In the genomic region with DNA sequence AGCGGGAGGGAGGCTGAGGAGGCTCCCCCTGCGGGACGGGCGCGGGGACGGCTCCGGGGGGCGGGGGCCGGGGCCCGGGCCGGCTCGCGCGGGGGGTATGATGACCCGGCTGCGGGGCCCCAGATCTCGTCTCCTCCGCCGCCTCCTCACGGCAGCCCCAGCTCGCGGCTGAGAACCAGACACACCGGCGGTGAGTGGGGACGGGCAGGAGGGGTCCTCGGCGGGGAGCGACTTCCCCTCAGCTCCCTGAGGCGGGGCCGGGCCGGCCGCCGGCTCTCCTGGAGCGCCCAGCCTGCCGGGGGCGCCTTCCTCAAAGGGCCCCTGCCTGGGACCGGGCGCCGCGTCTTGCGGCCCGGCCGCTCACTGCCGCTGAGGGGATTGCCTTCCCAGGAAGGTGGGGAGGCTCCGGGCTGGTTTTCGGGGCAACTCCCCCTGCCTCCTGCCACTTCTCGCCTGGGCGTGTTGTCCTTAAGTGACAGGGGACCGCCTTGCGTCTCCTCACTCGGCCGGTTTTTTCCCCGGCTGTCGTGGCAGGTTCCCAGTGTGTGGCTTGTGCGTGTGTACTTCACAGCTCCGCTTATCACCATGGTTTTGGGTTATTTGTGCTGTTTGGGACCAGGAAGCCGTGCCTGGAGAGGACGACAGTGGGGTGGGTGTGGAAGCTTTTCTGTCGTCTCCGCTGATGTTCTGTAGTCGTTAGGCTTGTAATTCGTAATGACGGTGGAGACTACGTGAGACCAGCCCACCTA, we compare ENCODE assay signal across 8 cellular contexts. TPM values are rescaled to one million over a fixed set of nuclear protein-coding genes. Genes with fewer than 3 reads are reported as not detected.
DNase-seq lines count a peak whose midpoint lies in the region; ATAC-seq and TF ChIP-seq lines count a peak whose summit lies in the region.

No MANE protein-coding gene starts in this region.

- H3K36me3 Mint-ChIP-seq in type B pancreatic cell = no peaks in the 10 kb centered on the region

- H3K27me3 ChIP-seq in Panc1 (ENCODE audit: control insufficient read depth, insufficient read depth, low read length) (no peaks in the 10 kb centered on the region), gastroesophageal sphincter (no peaks in the 10 kb centered on the region), osteoblast (ENCODE audit: insufficient read depth, low read length) (no peaks in the 10 kb centered on the region)

- CTCF ChIA-PET in Panc1 (lab: Charles Lee) = interaction anchor here (0.6 kb wide), 1 partner anchor 34 kb away, joined by 12 read pairs; no protein-coding TSS in a partner anchor

- peak overlapping the region; percentile 97 for H3K4me3 Mint-ChIP-seq in type B pancreatic cell

- intact Hi-C loops in Panc1 (cut with micrococcal nuclease; ENCODE audit: unreplicated experiment) = loop anchor here (2.0 kb wide), 1 partner anchor 25 kb away; a partner anchor contains a TSS

- peaks cover 15% of the 10 kb centered on the region for H3K4me1 ChIP-seq in Panc1 (ENCODE audit: control insufficient read depth, insufficient read depth, low read length)
- H3K4me1 ChIP-seq in gastroesophageal sphincter = peaks cover 0 to 58% (median 20%) of the 10 kb centered on the region in 3 donors
- H3K4me1 ChIP-seq in osteoblast (ENCODE audit: insufficient read depth, low read length) = peaks cover 26% of the 10 kb centered on the region

- TF ChIP-seq POLR2A in gastroesophageal sphincter (IDR thresholded peaks at IDR 0.05) = no peak

- H3K4me3 ChIP-seq in Panc1 (ENCODE audit: low read depth in 2 of 2, low read length in 2 of 2) = peak overlapping the region; percentile 72 to 85
- H3K4me3 ChIP-seq in gastroesophageal sphincter = peak overlapping the region; percentile 77 to 93
- peak overlapping the region; percentile 98 for H3K4me3 ChIP-seq in osteoblast (ENCODE audit: insufficient read depth, low read length)

- H3K27me3 Mint-ChIP-seq in type B pancreatic cell = no peaks in the 10 kb centered on the region

- H3K79me2 ChIP-seq in osteoblast (ENCODE audit: insufficient read depth, low read length) = peaks cover 53% of the 10 kb centered on the region

- no peaks in the 10 kb centered on the region for H3K9me3 ChIP-seq in Panc1 (ENCODE audit: control insufficient read depth, insufficient read depth, low read depth, low read length)
- H3K9me3 ChIP-seq in gastroesophageal sphincter = no peaks in the 10 kb centered on the region
- no peaks in the 10 kb centered on the region for H3K9me3 ChIP-seq in osteoblast (ENCODE audit: low read depth, low read length)

- TF ChIP-seq CTCF in Panc1 (IDR thresholded peaks at IDR 0.05) = peak; percentile 32
- TF ChIP-seq CTCF in gastroesophageal sphincter (IDR thresholded peaks at IDR 0.05) = peak in 1 of 4 experiments; percentile 40
- no peak for TF ChIP-seq CTCF in osteoblast (IDR thresholded peaks at IDR 0.05; ENCODE audit: extremely low read depth, low read depth, low read length)
- peak; percentile 23 for TF ChIP-seq CTCF in type B pancreatic cell (conservative IDR thresholded peaks at IDR 0.05)

- peaks cover 42% of the 10 kb centered on the region for H3K4me1 Mint-ChIP-seq in type B pancreatic cell (ENCODE audit: unreplicated experiment)

- peaks cover 44% of the 10 kb centered on the region for H4K20me1 ChIP-seq in osteoblast (ENCODE audit: insufficient read depth, low read length)

- H3K27ac ChIP-seq in Panc1 (ENCODE audit: low read length) (peak overlapping the region; percentile 71), gastroesophageal sphincter (peak overlapping the region; percentile 82 to 99 (median 98)), osteoblast (ENCODE audit: low read depth, low read length) (peak overlapping the region; percentile 92)

- H3K36me3 ChIP-seq in Panc1 (ENCODE audit: control insufficient read depth, insufficient read depth, low read length) (peaks cover 3% of the 10 kb centered on the region; the same call in 1 of the 2 replicates), gastroesophageal sphincter (no peaks in the 10 kb centered on the region), osteoblast (ENCODE audit: insufficient read depth, low read length) (peaks cover 3% of the 10 kb centered on the region)

- peak; percentile 49 for DNase-seq in SKM-1 (lab: John Stamatoyannopoulos, UW; ENCODE audit: unreplicated experiment)
- no peak for DNase-seq in SKM-1 treated with dmso at 0.1 percent for 144 hours (lab: John Stamatoyannopoulos, UW; ENCODE audit: unreplicated experiment)
- no peak for DNase-seq in Panc1 (ENCODE audit: low read depth, low spot score)
- peak; percentile 63 for DNase-seq in activated gamma-delta T cell (lab: John Stamatoyannopoulos, UW)
- peak; percentile 88 for DNase-seq in osteoblast (ENCODE audit: insufficient read length, low spot score, missing footprints)
- no peak for DNase-seq in type B pancreatic cell (ENCODE audit: extremely low spot score, unreplicated experiment)

- H3K27ac Mint-ChIP-seq in type B pancreatic cell = peak overlapping the region; percentile 98

- no TSS peak for BruUV-seq in Panc1 (replicated peaks; lab: Mats Ljungman, UMichigan)

- no peak for TF ChIP-seq EP300 in gastroesophageal sphincter (IDR thresholded peaks at IDR 0.05)

- POLR2A ChIA-PET in Panc1 (lab: Charles Lee) = interaction anchor here (0.5 to 0.8 kb wide), 4 partner anchors 17 to 248 kb away, joined by 3 to 5 read pairs (median 3); no protein-coding TSS in a partner anchor

- WGBS in gastroesophageal sphincter (ENCODE audit: low coverage in 1 of 2), 2 donors = 0% methylated on average over 7 of the region's 64 CpGs; no CpG with 5 or more reads in 1 of the 2 donors

- peak overlapping the region; percentile 95 for H3K4me2 ChIP-seq in osteoblast (ENCODE audit: insufficient read depth, low read length)

- peak overlapping the region; percentile 73 for H2AFZ ChIP-seq in osteoblast (ENCODE audit: low read length)

- in situ Hi-C loops in Panc1 (cut with HindIII; ENCODE audit: low pct_unique_long_range_greater_than_20kb, low sequenced_read_pairs) = no loop called here

- ATAC-seq in HG02943 (IDR thresholded peaks at IDR 0.05; ENCODE audit: low read depth, unreplicated experiment) = peak; percentile 27
- peak; percentile 68 for ATAC-seq in Panc1
- peak; percentile 60 for ATAC-seq in gastroesophageal sphincter

- no peaks in the 10 kb centered on the region for H3K9me3 Mint-ChIP-seq in type B pancreatic cell

RNA-seq across cellular contexts. Expression of a gene that starts 0.8 kb away (rescaled TPM):
- total RNA-seq in Panc1 (2021; ENCODE audit: unreplicated experiment) = 41.5 TPM
- 16.3 TPM for polyA plus RNA-seq in Panc1 (2012; ENCODE audit: insufficient read length)
- total RNA-seq in gastroesophageal sphincter = 10 to 100 TPM; 64.8 to 92.3 (median 76.9) TPM
- total RNA-seq in osteoblast = 22.7 and 23.9 TPM in 2 replicates
- 49.9 and 62.0 TPM in 2 replicates for total RNA-seq in type B pancreatic cell (ENCODE audit: low replicate concordance)

RNA-seq across cellular contexts. Expression of a gene that starts 24.8 kb away (rescaled TPM):
- total RNA-seq in Panc1 (2021; ENCODE audit: unreplicated experiment) = 8.6 TPM
- 4.5 TPM for polyA plus RNA-seq in Panc1 (2012; ENCODE audit: insufficient read length)
- total RNA-seq in gastroesophageal sphincter = 1 to 10 TPM; 3.2 to 9.2 (median 5.1) TPM
- 3.6 and 4.7 TPM in 2 replicates for total RNA-seq in osteoblast
- 5.7 and 16.0 TPM in 2 replicates for total RNA-seq in type B pancreatic cell (ENCODE audit: low replicate concordance)

RNA-seq across cellular contexts. Expression of a gene that starts 25.3 kb away (rescaled TPM):
- total RNA-seq in Panc1 (2021; ENCODE audit: unreplicated experiment) (14.2 TPM), gastroesophageal sphincter (10 to 100 TPM in 3 of 4 donors, 1 to 10 TPM in 1; 7.1 to 21.9 (median 12.6) TPM), osteoblast (14.1 and 15.9 TPM in 2 replicates), type B pancreatic cell (ENCODE audit: low replicate concordance) (13.5 and 22.4 TPM in 2 replicates)
- polyA plus RNA-seq in Panc1 (2012; ENCODE audit: insufficient read length) = 7.7 TPM

RNA-seq across cellular contexts. Expression of a gene that starts 42.5 kb away (rescaled TPM):
- total RNA-seq in Panc1 (2021; ENCODE audit: unreplicated experiment) (0.10 TPM), gastroesophageal sphincter (under 1 TPM in 3 of 4 donors, not detected in 1; 0.15 to 0.93 (median 0.27) TPM), osteoblast (0.29 and 0.36 TPM in 2 replicates), type B pancreatic cell (ENCODE audit: low replicate concordance) (1.2 TPM in 2 replicates)
- not detected for polyA plus RNA-seq in Panc1 (2012; ENCODE audit: insufficient read length)

RNA-seq across cellular contexts. Expression of a gene that starts 49.4 kb away (rescaled TPM):
- total RNA-seq in Panc1 (2021; ENCODE audit: unreplicated experiment) = 0.15 TPM
- not detected for polyA plus RNA-seq in Panc1 (2012; ENCODE audit: insufficient read length)
- 100 to 1,000 TPM in 1 of 4 donors, 10 to 100 TPM in 3; 62.4 to 155 (median 65.5) TPM for total RNA-seq in gastroesophageal sphincter
- total RNA-seq in osteoblast = 359 and 418 TPM in 2 replicates
- 7.5 and 30.5 TPM in 2 replicates for total RNA-seq in type B pancreatic cell (ENCODE audit: low replicate concordance)

Comparison
In these comparisons a context has a peak if more than half of its experiments do, and no peak if none do; other contexts are left out.
1. DNase-seq: peak in SKM-1 (single experiment), activated gamma-delta T cell (single experiment) and osteoblast (single experiment); none in SKM-1 treated with dmso at 0.1 percent for 144 hours (single experiment), Panc1 (single experiment) and type B pancreatic cell (single experiment).
2. Peak in every context shown above with its lines, with median percentiles within 50 percentile points of each other: ATAC-seq, H3K27ac ChIP-seq and H3K4me3 ChIP-seq.